Comparison of ENCODE assay signal across 9 cellular contexts in genomic region chr15:59543721-59544547, GRCh38.
DNase-seq lines count a peak whose midpoint lies in the region; ATAC-seq and TF ChIP-seq lines count a peak whose summit lies in the region.
"Had no signal": no experiment of that assay in that cellular context is flagged by ENCODE, and none has a peak within 500 bp of the region (broad histone marks: within the 10 kb centered on the region; RNA-seq: fewer than 3 reads in every experiment).

No MANE protein-coding gene starts in this region.

- no peaks in the 10 kb centered on the region for H3K9me2 ChIP-seq in DOHH2 (replicated peaks; ENCODE audit: control insufficient read depth, low read length)

- peaks cover 7% of the 10 kb centered on the region for H3K4me1 ChIP-seq in DOHH2 (ENCODE audit: control insufficient read depth, low read length)

- ATAC-seq in GM19397 (IDR thresholded peaks at IDR 0.05; ENCODE audit: unreplicated experiment) (peak; percentile 80), HG03342 (IDR thresholded peaks at IDR 0.05; ENCODE audit: unreplicated experiment) (peak; percentile 78), omental fat pad (ENCODE audit: low FRiP score) (no peak)

- H3F3A ChIP-seq in DOHH2 (ENCODE audit: control insufficient read depth, insufficient read depth), result no peaks in the 10 kb centered on the region

- H3K27ac ChIP-seq in DOHH2 (ENCODE audit: low read depth, low read length) (no peak overlapping the region), WERI-Rb-1 (no peak overlapping the region)
- H3K27ac ChIP-seq: VCaP had no signal

- peak overlapping the region; percentile 46 for H3K27ac Mint-ChIP-seq in activated T-helper 1 cell treated with anti-CD3 and anti-CD28 coated beads, Interleukin-12 subunit alpha, Interleukin-12 subunit beta, Interleukin-2, Interleukin-4 antibody, amounts not matched to agents 30 ng/mL and 10 ng/mL and 1 ng/mL, durations not matched to agents 14 hours and 24 hours and 36 hours

- H3K9me3 ChIP-seq in DOHH2 (ENCODE audit: control insufficient read depth, insufficient read depth, low read length), result no peaks in the 10 kb centered on the region
- no peaks in the 10 kb centered on the region for H3K9me3 ChIP-seq in WERI-Rb-1 (ENCODE audit: severe bottlenecking)

- no peaks in the 10 kb centered on the region for H3K36me3 Mint-ChIP-seq in activated T-helper 1 cell treated with anti-CD3 and anti-CD28 coated beads, Interleukin-12 subunit alpha, Interleukin-12 subunit beta, Interleukin-2, Interleukin-4 antibody, amounts not matched to agents 30 ng/mL and 10 ng/mL and 1 ng/mL, durations not matched to agents 14 hours and 24 hours and 36 hours (ENCODE audit: low read depth)

- no peak for DNase-seq in activated T-helper 1 cell treated with anti-CD3 and anti-CD28 coated beads, Interleukin-12 subunit alpha, Interleukin-12 subunit beta, Interleukin-2, Interleukin-4 antibody, amounts not matched to agents 30 ng/mL and 10 ng/mL and 1 ng/mL, durations not matched to agents 14 hours and 24 hours and 36 hours (ENCODE audit: low spot score)
- DNase-seq in omental fat pad (ENCODE audit: low spot score), result no peak
- no peak for DNase-seq in epidermal melanocyte (ENCODE audit: insufficient read length, low spot score)
- no peak for DNase-seq in NCI-H187 treated with DMSO at 0.1 percent for 48 hours (lab: John Stamatoyannopoulos, UW)
- DNase-seq in WERI-Rb-1, result no peak

- peak overlapping the region; percentile 6; the same call in 1 of the 2 replicates for H3K4me2 ChIP-seq in DOHH2 (ENCODE audit: low read length)

- H3K36me3 ChIP-seq in DOHH2 (ENCODE audit: control insufficient read depth, low read length), result no peaks in the 10 kb centered on the region
- H3K36me3 ChIP-seq in WERI-Rb-1, result no peaks in the 10 kb centered on the region

- H3K27me3 ChIP-seq in DOHH2 (ENCODE audit: control insufficient read depth, low read length), result 0 out of 2 replicates have a peak, but pooled peaks cover 2% of the 10 kb centered on the region
- no peaks in the 10 kb centered on the region for H3K27me3 ChIP-seq in WERI-Rb-1 (ENCODE audit: insufficient read depth, low read depth, severe bottlenecking)

- peak overlapping the region; percentile 5 for H3K4me3 Mint-ChIP-seq in activated T-helper 1 cell treated with anti-CD3 and anti-CD28 coated beads, Interleukin-12 subunit alpha, Interleukin-12 subunit beta, Interleukin-2, Interleukin-4 antibody, amounts not matched to agents 30 ng/mL and 10 ng/mL and 1 ng/mL, durations not matched to agents 14 hours and 24 hours and 36 hours

- intact Hi-C loops in activated T-helper 1 cell treated with anti-CD3 and anti-CD28 coated beads, Interleukin-12 subunit alpha, Interleukin-12 subunit beta, Interleukin-2, Interleukin-4 antibody, amounts not matched to agents 30 ng/mL and 10 ng/mL and 1 ng/mL, durations not matched to agents 14 hours and 24 hours and 36 hours (cut with micrococcal nuclease), result no loop called here

- peaks cover 17% of the 10 kb centered on the region for H3K4me1 Mint-ChIP-seq in activated T-helper 1 cell treated with anti-CD3 and anti-CD28 coated beads, Interleukin-12 subunit alpha, Interleukin-12 subunit beta, Interleukin-2, Interleukin-4 antibody, amounts not matched to agents 30 ng/mL and 10 ng/mL and 1 ng/mL, durations not matched to agents 14 hours and 24 hours and 36 hours (ENCODE audit: low read depth)

- H3K27me3 Mint-ChIP-seq in activated T-helper 1 cell treated with anti-CD3 and anti-CD28 coated beads, Interleukin-12 subunit alpha, Interleukin-12 subunit beta, Interleukin-2, Interleukin-4 antibody, amounts not matched to agents 30 ng/mL and 10 ng/mL and 1 ng/mL, durations not matched to agents 14 hours and 24 hours and 36 hours (ENCODE audit: insufficient read depth), result no peaks in the 10 kb centered on the region

- no peak overlapping the region for H3K4me3 ChIP-seq in DOHH2 (ENCODE audit: low read length)
- no peak overlapping the region for H3K4me3 ChIP-seq in WERI-Rb-1 (ENCODE audit: low read depth, low read length)

- TF ChIP-seq CTCF in DOHH2 (IDR thresholded peaks at IDR 0.05; ENCODE audit: low read depth, low read length, poor library complexity, severe bottlenecking), result no peak
- no peak for TF ChIP-seq CTCF in omental fat pad (IDR thresholded peaks at IDR 0.05)
- no peak for TF ChIP-seq CTCF in WERI-Rb-1 (IDR thresholded peaks at IDR 0.05; ENCODE audit: low read depth, low read length)

- no peaks in the 10 kb centered on the region for H4K20me1 ChIP-seq in DOHH2 (ENCODE audit: control insufficient read depth, insufficient read depth, low read depth, low read length)

- no peaks in the 10 kb centered on the region for H3K9me3 Mint-ChIP-seq in activated T-helper 1 cell treated with anti-CD3 and anti-CD28 coated beads, Interleukin-12 subunit alpha, Interleukin-12 subunit beta, Interleukin-2, Interleukin-4 antibody, amounts not matched to agents 30 ng/mL and 10 ng/mL and 1 ng/mL, durations not matched to agents 14 hours and 24 hours and 36 hours

- H3K79me2 ChIP-seq in DOHH2 (ENCODE audit: control insufficient read depth, low read length), result no peaks in the 10 kb centered on the region
